ENCODE assay signal across 17 cellular contexts in genomic region chr10:80988755-80989154, GRCh38.
"Had no signal": no experiment of that assay in that cellular context is flagged by ENCODE, and none has a peak within 500 bp of the region (broad histone marks: within the 10 kb centered on the region; RNA-seq: fewer than 3 reads in every experiment).

No MANE protein-coding gene starts in this region.

- H3K9me3 ChIP-seq: neutrophil, thyroid gland, vagina had no signal

- H3K27me3 Mint-ChIP-seq: activated naive CD8-positive, alpha-beta T cell treated with anti-CD3 and anti-CD28 coated beads, Interleukin-2, amount 50 U/mL, for 24 hours; stimulated activated naive B cell treated with anti-CD40 and anti-IgM and Interleukin-4, amounts not matched to agents 10 μg/mL and 1 μg/mL and 100 μg/mL, for 72 hours had no signal

- ATAC-seq: activated CD4-positive, CD25-positive, alpha-beta regulatory T cell treated with anti-CD3 and anti-CD28 coated beads, Interleukin-2, amount 50 U/mL, for 24 hours; activated naive CD8-positive, alpha-beta T cell treated with anti-CD3 and anti-CD28 coated beads, Interleukin-2, amount 50 U/mL, for 24 hours; activated T-helper 17 cell treated with anti-CD3 and anti-CD28 coated beads, Interleukin-2, amount 50 U/mL, for 72 hours; natural killer cell; stimulated activated naive B cell treated with anti-CD40 and anti-IgM and Interleukin-4, amounts not matched to agents 10 μg/mL and 1 μg/mL and 100 μg/mL, for 72 hours had no signal

- H3K4me1 Mint-ChIP-seq: activated naive CD8-positive, alpha-beta T cell treated with anti-CD3 and anti-CD28 coated beads, Interleukin-2, amount 50 U/mL, for 24 hours; activated T-helper 17 cell treated with anti-CD3 and anti-CD28 coated beads, Interleukin-2, amount 50 U/mL, for 72 hours; natural killer cell had no signal

- H3K27ac Mint-ChIP-seq: activated naive CD4-positive, alpha-beta T cell treated with anti-CD3 and anti-CD28 coated beads for 36 hours; activated naive CD8-positive, alpha-beta T cell treated with anti-CD3 and anti-CD28 coated beads, Interleukin-2, amount 50 U/mL, for 24 hours; activated T-helper 17 cell treated with anti-CD3 and anti-CD28 coated beads, Interleukin-2, amount 50 U/mL, for 72 hours; natural killer cell; stimulated activated naive B cell treated with anti-CD40 and anti-IgM and Interleukin-4, amounts not matched to agents 10 μg/mL and 1 μg/mL and 100 μg/mL, for 72 hours had no signal

- H3K4me3 Mint-ChIP-seq: activated naive CD4-positive, alpha-beta T cell treated with anti-CD3 and anti-CD28 coated beads for 36 hours; activated naive CD8-positive, alpha-beta T cell treated with anti-CD3 and anti-CD28 coated beads, Interleukin-2, amount 50 U/mL, for 24 hours; activated T-helper 17 cell treated with anti-CD3 and anti-CD28 coated beads, Interleukin-2, amount 50 U/mL, for 72 hours; natural killer cell; stimulated activated naive B cell treated with anti-CD40 and anti-IgM and Interleukin-4, amounts not matched to agents 10 μg/mL and 1 μg/mL and 100 μg/mL, for 72 hours had no signal

- DNase-seq: activated CD4-positive, alpha-beta T cell treated with anti-CD3 and anti-CD28 coated beads, Interleukin-2, amount 50 U/mL, for 1 hour; activated naive CD4-positive, alpha-beta T cell treated with anti-CD3 and anti-CD28 coated beads for 36 hours; activated naive CD8-positive, alpha-beta T cell treated with anti-CD3 and anti-CD28 coated beads, Interleukin-2, amount 50 U/mL, for 24 hours; aorta; effector CD8-positive, alpha-beta T cell; foreskin fibroblast; hippocampal formation; mesendoderm; natural killer cell; stimulated activated CD4-positive, alpha-beta T cell treated with anti-CD3 and anti-CD28 coated beads, Interleukin-12 subunit alpha, Interleukin-12 subunit beta, amount 100 ng/mL, for 4 hours; stimulated activated CD4-positive, alpha-beta T cell treated with anti-CD3 and anti-CD28 coated beads, Interleukin-2, amount 100 ng/mL, for 48 hours; stimulated activated naive B cell treated with anti-CD40 and anti-IgM and Interleukin-4, amounts not matched to agents 10 μg/mL and 1 μg/mL and 100 μg/mL, for 72 hours; thyroid gland had no signal

- H3K36me3 Mint-ChIP-seq: natural killer cell; stimulated activated naive B cell treated with anti-CD40 and anti-IgM and Interleukin-4, amounts not matched to agents 10 μg/mL and 1 μg/mL and 100 μg/mL, for 72 hours had no signal
